In the genomic region with DNA sequence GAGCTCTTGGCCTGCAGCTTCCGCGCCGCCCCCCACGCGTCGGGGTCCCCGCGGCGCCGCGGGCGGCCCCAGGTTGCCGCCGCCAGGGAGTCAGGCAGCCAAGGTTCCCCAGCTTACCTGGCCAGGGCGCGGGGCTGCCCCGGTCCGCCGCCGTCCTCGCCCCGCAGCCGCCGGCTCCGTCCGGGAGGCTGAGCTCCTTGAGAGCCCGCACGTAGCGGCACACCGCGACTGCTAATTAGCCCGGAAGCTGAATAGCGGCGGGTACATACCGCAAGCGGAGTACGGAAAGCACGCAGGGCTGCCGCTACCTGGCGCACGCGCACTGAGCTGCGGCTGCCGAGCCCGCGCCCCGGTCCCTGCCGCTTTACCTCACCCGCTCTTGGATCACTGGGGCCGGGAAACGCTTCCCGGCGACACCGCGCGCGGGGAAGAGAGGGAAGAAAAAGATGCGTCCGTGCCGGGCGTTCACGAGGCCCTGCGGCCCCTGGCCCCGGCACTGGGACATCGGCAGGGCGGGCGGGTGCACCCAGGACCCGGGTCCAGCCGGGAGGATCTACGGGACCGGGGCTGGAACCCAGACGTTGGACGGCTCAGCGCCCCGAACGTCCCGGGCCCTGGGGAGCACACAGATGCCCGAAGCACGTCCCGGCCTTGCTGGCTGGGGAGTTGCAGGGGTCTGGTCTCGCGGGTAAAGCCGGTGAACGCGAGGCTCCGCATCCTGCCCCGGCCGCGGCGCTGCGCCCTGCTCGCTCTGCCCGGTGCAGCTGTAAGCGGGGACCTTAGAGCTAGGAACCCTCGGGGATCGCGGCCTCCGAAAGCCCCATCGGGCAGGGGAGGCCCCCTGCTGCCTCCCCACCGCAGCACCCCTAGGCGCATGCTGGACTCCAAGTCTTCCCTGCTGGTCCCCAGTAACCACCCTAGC, we compare ENCODE assay signal across 1 cellular context.
A peak's percentile ranks its signal among the peaks of the same experiment; 100 is the strongest.
TF ChIP-seq lines count a peak whose summit lies in the region.

A gene with protein sequence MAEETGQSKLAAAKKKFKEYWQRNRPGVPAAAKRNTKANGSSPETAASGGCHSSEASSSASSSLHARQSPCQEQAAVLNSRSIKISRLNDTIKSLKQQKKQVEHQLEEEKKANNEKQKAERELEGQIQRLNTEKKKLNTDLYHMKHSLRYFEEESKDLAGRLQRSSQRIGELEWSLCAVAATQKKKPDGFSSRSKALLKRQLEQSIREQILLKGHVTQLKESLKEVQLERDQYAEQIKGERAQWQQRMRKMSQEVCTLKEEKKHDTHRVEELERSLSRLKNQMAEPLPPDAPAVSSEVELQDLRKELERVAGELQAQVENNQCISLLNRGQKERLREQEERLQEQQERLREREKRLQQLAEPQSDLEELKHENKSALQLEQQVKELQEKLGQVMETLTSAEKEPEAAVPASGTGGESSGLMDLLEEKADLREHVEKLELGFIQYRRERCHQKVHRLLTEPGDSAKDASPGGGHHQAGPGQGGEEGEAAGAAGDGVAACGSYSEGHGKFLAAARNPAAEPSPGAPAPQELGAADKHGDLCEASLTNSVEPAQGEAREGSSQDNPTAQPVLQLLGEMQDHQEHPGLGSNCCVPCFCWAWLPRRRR (minus strand): TSS at position 253 of the 922 bp plus-strand sequence. CDS start 47,739 bp downstream, outside the sequence.

TF ChIP-seq in K562, 482 proteins besides CTCF, POLR2A, EP300 and RAD21 (continued from another document and continues in another):
- TF ChIP-seq, protein P1, sequence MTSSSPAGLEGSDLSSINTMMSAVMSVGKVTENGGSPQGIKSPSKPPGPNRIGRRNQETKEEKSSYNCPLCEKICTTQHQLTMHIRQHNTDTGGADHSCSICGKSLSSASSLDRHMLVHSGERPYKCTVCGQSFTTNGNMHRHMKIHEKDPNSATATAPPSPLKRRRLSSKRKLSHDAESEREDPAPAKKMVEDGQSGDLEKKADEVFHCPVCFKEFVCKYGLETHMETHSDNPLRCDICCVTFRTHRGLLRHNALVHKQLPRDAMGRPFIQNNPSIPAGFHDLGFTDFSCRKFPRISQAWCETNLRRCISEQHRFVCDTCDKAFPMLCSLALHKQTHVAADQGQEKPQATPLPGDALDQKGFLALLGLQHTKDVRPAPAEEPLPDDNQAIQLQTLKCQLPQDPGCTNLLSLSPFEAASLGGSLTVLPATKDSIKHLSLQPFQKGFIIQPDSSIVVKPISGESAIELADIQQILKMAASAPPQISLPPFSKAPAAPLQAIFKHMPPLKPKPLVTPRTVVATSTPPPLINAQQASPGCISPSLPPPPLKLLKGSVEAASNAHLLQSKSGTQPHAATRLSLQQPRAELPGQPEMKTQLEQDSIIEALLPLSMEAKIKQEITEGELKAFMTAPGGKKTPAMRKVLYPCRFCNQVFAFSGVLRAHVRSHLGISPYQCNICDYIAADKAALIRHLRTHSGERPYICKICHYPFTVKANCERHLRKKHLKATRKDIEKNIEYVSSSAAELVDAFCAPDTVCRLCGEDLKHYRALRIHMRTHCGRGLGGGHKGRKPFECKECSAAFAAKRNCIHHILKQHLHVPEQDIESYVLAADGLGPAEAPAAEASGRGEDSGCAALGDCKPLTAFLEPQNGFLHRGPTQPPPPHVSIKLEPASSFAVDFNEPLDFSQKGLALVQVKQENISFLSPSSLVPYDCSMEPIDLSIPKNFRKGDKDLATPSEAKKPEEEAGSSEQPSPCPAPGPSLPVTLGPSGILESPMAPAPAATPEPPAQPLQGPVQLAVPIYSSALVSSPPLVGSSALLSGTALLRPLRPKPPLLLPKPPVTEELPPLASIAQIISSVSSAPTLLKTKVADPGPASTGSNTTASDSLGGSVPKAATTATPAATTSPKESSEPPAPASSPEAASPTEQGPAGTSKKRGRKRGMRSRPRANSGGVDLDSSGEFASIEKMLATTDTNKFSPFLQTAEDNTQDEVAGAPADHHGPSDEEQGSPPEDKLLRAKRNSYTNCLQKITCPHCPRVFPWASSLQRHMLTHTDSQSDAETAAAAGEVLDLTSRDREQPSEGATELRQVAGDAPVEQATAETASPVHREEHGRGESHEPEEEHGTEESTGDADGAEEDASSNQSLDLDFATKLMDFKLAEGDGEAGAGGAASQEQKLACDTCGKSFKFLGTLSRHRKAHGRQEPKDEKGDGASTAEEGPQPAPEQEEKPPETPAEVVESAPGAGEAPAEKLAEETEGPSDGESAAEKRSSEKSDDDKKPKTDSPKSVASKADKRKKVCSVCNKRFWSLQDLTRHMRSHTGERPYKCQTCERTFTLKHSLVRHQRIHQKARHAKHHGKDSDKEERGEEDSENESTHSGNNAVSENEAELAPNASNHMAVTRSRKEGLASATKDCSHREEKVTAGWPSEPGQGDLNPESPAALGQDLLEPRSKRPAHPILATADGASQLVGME (CRISPR knock-in tag; IDR thresholded peaks at IDR 0.05): no peak
- TF ChIP-seq ZNF146 (CRISPR knock-in tag; IDR thresholded peaks at IDR 0.05; ENCODE audit: unreplicated experiment) (no peak), CBX3 (IDR thresholded peaks at IDR 0.05; ENCODE audit: borderline replicate concordance in 1 of 2, low read length in 2 of 2) (no peak), CHD2 (IDR thresholded peaks at IDR 0.05; ENCODE audit: low read depth, low read length) (peak; percentile 36; the same call in 1 of the 2 replicates), SNRNP70 (optimal IDR thresholded peaks at IDR 0.05; ENCODE audit: low read depth, low read length) (no peak), NR1H2 (CRISPR knock-in tag; IDR thresholded peaks at IDR 0.05) (0 out of 2 replicates have a peak, but pooled peaks have one; percentile 60), STAT5A (IDR thresholded peaks at IDR 0.05; ENCODE audit: borderline replicate concordance, low read length) (no peak), MEF2D (tag; conservative IDR thresholded peaks at IDR 0.05; ENCODE audit: low read depth) (no peak), HNRNPK (IDR thresholded peaks at IDR 0.05; ENCODE audit: low read depth, low read length, poor library complexity, severe bottlenecking) (peak; percentile 17), CXXC5 (CRISPR knock-in tag; IDR thresholded peaks at IDR 0.05) (peak; percentile 84), KLF10 (CRISPR knock-in tag; IDR thresholded peaks at IDR 0.05) (no peak), BRCA1 (IDR thresholded peaks at IDR 0.05) (no peak), BRCA1 (CRISPR knock-in tag; IDR thresholded peaks at IDR 0.05) (no peak), CCAR2 (IDR thresholded peaks at IDR 0.05; ENCODE audit: low read depth, low read length) (no peak), SIN3B (IDR thresholded peaks at IDR 0.05; ENCODE audit: low read depth) (0 out of 2 replicates have a peak, but pooled peaks have one; percentile 53), CHD1 (IDR thresholded peaks at IDR 0.05; ENCODE audit: low read length) (peak; percentile 58), POLR2H (tag; IDR thresholded peaks at IDR 0.05; ENCODE audit: low read depth) (no peak), ZNF324 (CRISPR knock-in tag; IDR thresholded peaks at IDR 0.05) (no peak), BHLHE40 (IDR thresholded peaks at IDR 0.05; ENCODE audit: low read length) (peak; percentile 56), MIER1 (IDR thresholded peaks at IDR 0.05; ENCODE audit: low read depth) (no peak), STAG1 (CRISPR knock-in tag; IDR thresholded peaks at IDR 0.05; ENCODE audit: borderline replicate concordance) (no peak)
- TF ChIP-seq, protein P2, sequence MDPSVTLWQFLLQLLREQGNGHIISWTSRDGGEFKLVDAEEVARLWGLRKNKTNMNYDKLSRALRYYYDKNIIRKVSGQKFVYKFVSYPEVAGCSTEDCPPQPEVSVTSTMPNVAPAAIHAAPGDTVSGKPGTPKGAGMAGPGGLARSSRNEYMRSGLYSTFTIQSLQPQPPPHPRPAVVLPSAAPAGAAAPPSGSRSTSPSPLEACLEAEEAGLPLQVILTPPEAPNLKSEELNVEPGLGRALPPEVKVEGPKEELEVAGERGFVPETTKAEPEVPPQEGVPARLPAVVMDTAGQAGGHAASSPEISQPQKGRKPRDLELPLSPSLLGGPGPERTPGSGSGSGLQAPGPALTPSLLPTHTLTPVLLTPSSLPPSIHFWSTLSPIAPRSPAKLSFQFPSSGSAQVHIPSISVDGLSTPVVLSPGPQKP (CRISPR knock-in tag; IDR thresholded peaks at IDR 0.05): no peak
- TF ChIP-seq, protein P3, sequence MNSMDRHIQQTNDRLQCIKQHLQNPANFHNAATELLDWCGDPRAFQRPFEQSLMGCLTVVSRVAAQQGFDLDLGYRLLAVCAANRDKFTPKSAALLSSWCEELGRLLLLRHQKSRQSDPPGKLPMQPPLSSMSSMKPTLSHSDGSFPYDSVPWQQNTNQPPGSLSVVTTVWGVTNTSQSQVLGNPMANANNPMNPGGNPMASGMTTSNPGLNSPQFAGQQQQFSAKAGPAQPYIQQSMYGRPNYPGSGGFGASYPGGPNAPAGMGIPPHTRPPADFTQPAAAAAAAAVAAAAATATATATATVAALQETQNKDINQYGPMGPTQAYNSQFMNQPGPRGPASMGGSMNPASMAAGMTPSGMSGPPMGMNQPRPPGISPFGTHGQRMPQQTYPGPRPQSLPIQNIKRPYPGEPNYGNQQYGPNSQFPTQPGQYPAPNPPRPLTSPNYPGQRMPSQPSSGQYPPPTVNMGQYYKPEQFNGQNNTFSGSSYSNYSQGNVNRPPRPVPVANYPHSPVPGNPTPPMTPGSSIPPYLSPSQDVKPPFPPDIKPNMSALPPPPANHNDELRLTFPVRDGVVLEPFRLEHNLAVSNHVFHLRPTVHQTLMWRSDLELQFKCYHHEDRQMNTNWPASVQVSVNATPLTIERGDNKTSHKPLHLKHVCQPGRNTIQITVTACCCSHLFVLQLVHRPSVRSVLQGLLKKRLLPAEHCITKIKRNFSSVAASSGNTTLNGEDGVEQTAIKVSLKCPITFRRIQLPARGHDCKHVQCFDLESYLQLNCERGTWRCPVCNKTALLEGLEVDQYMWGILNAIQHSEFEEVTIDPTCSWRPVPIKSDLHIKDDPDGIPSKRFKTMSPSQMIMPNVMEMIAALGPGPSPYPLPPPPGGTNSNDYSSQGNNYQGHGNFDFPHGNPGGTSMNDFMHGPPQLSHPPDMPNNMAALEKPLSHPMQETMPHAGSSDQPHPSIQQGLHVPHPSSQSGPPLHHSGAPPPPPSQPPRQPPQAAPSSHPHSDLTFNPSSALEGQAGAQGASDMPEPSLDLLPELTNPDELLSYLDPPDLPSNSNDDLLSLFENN (IDR thresholded peaks at IDR 0.05; ENCODE audit: low read depth in 2 of 2, low read length in 2 of 2): no peak
- TF ChIP-seq, protein P4, sequence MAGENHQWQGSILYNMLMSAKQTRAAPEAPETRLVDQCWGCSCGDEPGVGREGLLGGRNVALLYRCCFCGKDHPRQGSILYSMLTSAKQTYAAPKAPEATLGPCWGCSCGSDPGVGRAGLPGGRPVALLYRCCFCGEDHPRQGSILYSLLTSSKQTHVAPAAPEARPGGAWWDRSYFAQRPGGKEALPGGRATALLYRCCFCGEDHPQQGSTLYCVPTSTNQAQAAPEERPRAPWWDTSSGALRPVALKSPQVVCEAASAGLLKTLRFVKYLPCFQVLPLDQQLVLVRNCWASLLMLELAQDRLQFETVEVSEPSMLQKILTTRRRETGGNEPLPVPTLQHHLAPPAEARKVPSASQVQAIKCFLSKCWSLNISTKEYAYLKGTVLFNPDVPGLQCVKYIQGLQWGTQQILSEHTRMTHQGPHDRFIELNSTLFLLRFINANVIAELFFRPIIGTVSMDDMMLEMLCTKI (IDR thresholded peaks at IDR 0.05; ENCODE audit: partially characterized antibody): no peak
- TF ChIP-seq, protein P5, sequence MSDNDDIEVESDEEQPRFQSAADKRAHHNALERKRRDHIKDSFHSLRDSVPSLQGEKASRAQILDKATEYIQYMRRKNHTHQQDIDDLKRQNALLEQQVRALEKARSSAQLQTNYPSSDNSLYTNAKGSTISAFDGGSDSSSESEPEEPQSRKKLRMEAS (CRISPR knock-in tag; IDR thresholded peaks at IDR 0.05): 0 out of 2 replicates have a peak, but pooled peaks have one; percentile 12
- TF ChIP-seq, protein P6, sequence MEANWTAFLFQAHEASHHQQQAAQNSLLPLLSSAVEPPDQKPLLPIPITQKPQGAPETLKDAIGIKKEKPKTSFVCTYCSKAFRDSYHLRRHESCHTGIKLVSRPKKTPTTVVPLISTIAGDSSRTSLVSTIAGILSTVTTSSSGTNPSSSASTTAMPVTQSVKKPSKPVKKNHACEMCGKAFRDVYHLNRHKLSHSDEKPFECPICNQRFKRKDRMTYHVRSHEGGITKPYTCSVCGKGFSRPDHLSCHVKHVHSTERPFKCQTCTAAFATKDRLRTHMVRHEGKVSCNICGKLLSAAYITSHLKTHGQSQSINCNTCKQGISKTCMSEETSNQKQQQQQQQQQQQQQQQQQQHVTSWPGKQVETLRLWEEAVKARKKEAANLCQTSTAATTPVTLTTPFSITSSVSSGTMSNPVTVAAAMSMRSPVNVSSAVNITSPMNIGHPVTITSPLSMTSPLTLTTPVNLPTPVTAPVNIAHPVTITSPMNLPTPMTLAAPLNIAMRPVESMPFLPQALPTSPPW (CRISPR knock-in tag; IDR thresholded peaks at IDR 0.05): no peak
- TF ChIP-seq, protein P7, sequence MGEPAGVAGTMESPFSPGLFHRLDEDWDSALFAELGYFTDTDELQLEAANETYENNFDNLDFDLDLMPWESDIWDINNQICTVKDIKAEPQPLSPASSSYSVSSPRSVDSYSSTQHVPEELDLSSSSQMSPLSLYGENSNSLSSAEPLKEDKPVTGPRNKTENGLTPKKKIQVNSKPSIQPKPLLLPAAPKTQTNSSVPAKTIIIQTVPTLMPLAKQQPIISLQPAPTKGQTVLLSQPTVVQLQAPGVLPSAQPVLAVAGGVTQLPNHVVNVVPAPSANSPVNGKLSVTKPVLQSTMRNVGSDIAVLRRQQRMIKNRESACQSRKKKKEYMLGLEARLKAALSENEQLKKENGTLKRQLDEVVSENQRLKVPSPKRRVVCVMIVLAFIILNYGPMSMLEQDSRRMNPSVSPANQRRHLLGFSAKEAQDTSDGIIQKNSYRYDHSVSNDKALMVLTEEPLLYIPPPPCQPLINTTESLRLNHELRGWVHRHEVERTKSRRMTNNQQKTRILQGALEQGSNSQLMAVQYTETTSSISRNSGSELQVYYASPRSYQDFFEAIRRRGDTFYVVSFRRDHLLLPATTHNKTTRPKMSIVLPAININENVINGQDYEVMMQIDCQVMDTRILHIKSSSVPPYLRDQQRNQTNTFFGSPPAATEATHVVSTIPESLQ (CRISPR knock-in tag; IDR thresholded peaks at IDR 0.05): peak; percentile 78; the same call in 1 of the 2 replicates
- TF ChIP-seq, protein P8, sequence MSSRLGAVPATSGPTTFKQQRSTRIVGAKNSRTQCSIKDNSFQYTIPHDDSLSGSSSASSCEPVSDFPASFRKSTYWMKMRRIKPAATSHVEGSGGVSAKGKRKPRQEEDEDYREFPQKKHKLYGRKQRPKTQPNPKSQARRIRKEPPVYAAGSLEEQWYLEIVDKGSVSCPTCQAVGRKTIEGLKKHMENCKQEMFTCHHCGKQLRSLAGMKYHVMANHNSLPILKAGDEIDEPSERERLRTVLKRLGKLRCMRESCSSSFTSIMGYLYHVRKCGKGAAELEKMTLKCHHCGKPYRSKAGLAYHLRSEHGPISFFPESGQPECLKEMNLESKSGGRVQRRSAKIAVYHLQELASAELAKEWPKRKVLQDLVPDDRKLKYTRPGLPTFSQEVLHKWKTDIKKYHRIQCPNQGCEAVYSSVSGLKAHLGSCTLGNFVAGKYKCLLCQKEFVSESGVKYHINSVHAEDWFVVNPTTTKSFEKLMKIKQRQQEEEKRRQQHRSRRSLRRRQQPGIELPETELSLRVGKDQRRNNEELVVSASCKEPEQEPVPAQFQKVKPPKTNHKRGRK (tag; IDR thresholded peaks at IDR 0.05): no peak
